8 cellular contexts compared by ENCODE assay signal in genomic region chr4:74189331-74190043, GRCh38. TPM values are rescaled to one million over a fixed set of nuclear protein-coding genes. Genes with fewer than 3 reads are reported as not detected.
DNase-seq lines count a peak whose midpoint lies in the region; ATAC-seq, FAIRE-seq and TF ChIP-seq lines count a peak whose summit lies in the region.

No MANE protein-coding gene starts in this region.

- peak; percentile 39 for DNase-seq in AG20443 (ENCODE audit: low spot score)
- no peak for DNase-seq in GM12892 (ENCODE audit: insufficient read length)
- peak; percentile 65 for DNase-seq in LoVo (ENCODE audit: low spot score)
- DNase-seq in fibroblast of peridontal ligament (ENCODE audit: extremely low read depth): peak; percentile 79
- DNase-seq in pulmonary artery endothelial cell (ENCODE audit: low read depth, low spot score): peak; percentile 4
- no peak for DNase-seq in activated CD4-positive, alpha-beta T cell treated with anti-CD3 and anti-CD28 coated beads, Interleukin-2, amount 50 U/mL, for 4 hours

- no peak for TF ChIP-seq POLR2A in GM12892 (IDR thresholded peaks at IDR 0.05; ENCODE audit: low read depth, low read length)

- ATAC-seq in SK-N-SH treated with all-trans-retinoic acid at 6 μM for 48 hours (peak; percentile 54; the same call in 2 of the 3 replicates), HG02759 (IDR thresholded peaks at IDR 0.05; ENCODE audit: unreplicated experiment) (no peak)

- peak; percentile 88 for FAIRE-seq in GM12892 (lab: Jason Lieb, UNC)

TF ChIP-seq in SK-N-SH treated with all-trans-retinoic acid at 6 μM for 48 hours, 23 proteins besides CTCF, POLR2A, EP300 and RAD21:
- TF ChIP-seq TOX (CRISPR knock-in tag; IDR thresholded peaks at IDR 0.05; ENCODE audit: borderline replicate concordance): no peak
- TF ChIP-seq POU6F1 (CRISPR knock-in tag; IDR thresholded peaks at IDR 0.05; ENCODE audit: borderline replicate concordance, low read depth): no peak
- no peak for TF ChIP-seq ISL1 (CRISPR knock-in tag; IDR thresholded peaks at IDR 0.05)

RNA-seq across cellular contexts. Expression of gene MTHFD2L, which starts 31.6 kb away (rescaled TPM):
- polyA plus RNA-seq in GM12892 (2012; ENCODE audit: missing spikeins): 8.7 TPM
- total RNA-seq in pulmonary artery endothelial cell: 24.3 and 24.7 TPM in 2 replicates

Comparison
In these comparisons a context has a peak if more than half of its experiments do, and no peak if none do; other contexts are left out.
1. DNase-seq: peak in AG20443 (single experiment), LoVo (single experiment), fibroblast of peridontal ligament (single experiment) and pulmonary artery endothelial cell (single experiment); none in GM12892 (single experiment) and activated CD4-positive, alpha-beta T cell treated with anti-CD3 and anti-CD28 coated beads, Interleukin-2, amount 50 U/mL, for 4 hours (0 of 2).